ENCODE assay signal across 13 cellular contexts in genomic region chr19:15265214-15265613, GRCh38. TPM values are rescaled to one million over a fixed set of nuclear protein-coding genes. Genes with fewer than 3 reads are reported as not detected.
DNase-seq lines count a peak whose midpoint lies in the region; ATAC-seq and TF ChIP-seq lines count a peak whose summit lies in the region.
"Had no signal": no experiment of that assay in that cellular context is flagged by ENCODE, and none has a peak within 500 bp of the region (broad histone marks: within the 10 kb centered on the region; RNA-seq: fewer than 3 reads in every experiment).

No MANE protein-coding gene starts in this region.

- WGBS in lower leg skin, 2 donors: 81 to 85% methylated on average over 16 of the region's 16 CpGs

- H3K27me3 Mint-ChIP-seq in natural killer cell (ENCODE audit: low read depth in 2 of 2): no peaks in the 10 kb centered on the region
- no peaks in the 10 kb centered on the region for H3K27me3 Mint-ChIP-seq in activated CD8-positive, alpha-beta T cell treated with anti-CD3 and anti-CD28 coated beads, Interleukin-2, amount 10 ng/mL, durations not matched to agents 7 days and 5 days (ENCODE audit: low read depth)

- no peaks in the 10 kb centered on the region for H3K9me3 Mint-ChIP-seq in natural killer cell
- no peaks in the 10 kb centered on the region for H3K9me3 Mint-ChIP-seq in activated CD8-positive, alpha-beta T cell treated with anti-CD3 and anti-CD28 coated beads, Interleukin-2, amount 10 ng/mL, durations not matched to agents 7 days and 5 days (ENCODE audit: insufficient read depth)
- H3K9me3 Mint-ChIP-seq: T-helper 2 cell treated with Interferon-gamma antibody and Interleukin-4, amounts not matched to agents 5 μg/mL and 100 μg/mL, for 36 hours had no signal

- peaks cover 81% of the 10 kb centered on the region for H3K36me3 ChIP-seq in A673 (ENCODE audit: insufficient read depth, low read length, poor library complexity, severe bottlenecking)
- peaks cover 68% of the 10 kb centered on the region for H3K36me3 ChIP-seq in SJCRH30
- peaks cover 58% of the 10 kb centered on the region for H3K36me3 ChIP-seq in right atrium auricular region
- H3K36me3 ChIP-seq in gastrocnemius medialis: peaks cover 3 to 46% of the 10 kb centered on the region in 2 donors

- H3K4me1 ChIP-seq in A673 (ENCODE audit: insufficient read depth, low read length, poor library complexity, severe bottlenecking) (no peaks in the 10 kb centered on the region), SJCRH30 (peaks cover 28% of the 10 kb centered on the region), right atrium auricular region (peaks cover 0 to 65% of the 10 kb centered on the region in 2 donors), gastrocnemius medialis (peaks cover 57 to 61% of the 10 kb centered on the region in 2 donors)

- ATAC-seq in gastrocnemius medialis: no peak
- no peak for ATAC-seq in natural killer cell
- ATAC-seq in activated CD8-positive, alpha-beta T cell treated with anti-CD3 and anti-CD28 coated beads, Interleukin-2, amount 10 ng/mL, durations not matched to agents 7 days and 5 days: no peak

- no peak overlapping the region for H3K4me3 Mint-ChIP-seq in natural killer cell
- H3K4me3 Mint-ChIP-seq in activated CD8-positive, alpha-beta T cell treated with anti-CD3 and anti-CD28 coated beads, Interleukin-2, amount 10 ng/mL, durations not matched to agents 7 days and 5 days: no peak overlapping the region
- H3K4me3 Mint-ChIP-seq: T-helper 2 cell treated with Interferon-gamma antibody and Interleukin-4, amounts not matched to agents 5 μg/mL and 100 μg/mL, for 36 hours had no signal

- POLR2A ChIA-PET in A673 (lab: Charles Lee; ENCODE audit: low non-redundant PET): no interaction called here
- POLR2A ChIA-PET in activated CD8-positive, alpha-beta T cell treated with anti-CD3 and anti-CD28 coated beads, Interleukin-2, amount 10 ng/mL, durations not matched to agents 7 days and 5 days (lab: Charles Lee): no interaction called here

- H3K9me3 ChIP-seq in A673 (ENCODE audit: low read depth, low read length, poor library complexity, severe bottlenecking) (no peaks in the 10 kb centered on the region), SJCRH30 (replicated peaks) (no peaks in the 10 kb centered on the region), right atrium auricular region (no peaks in the 10 kb centered on the region), gastrocnemius medialis (no peaks in the 10 kb centered on the region)
- H3K9me3 ChIP-seq: BE2C, mucosa of descending colon had no signal

- CTCF ChIA-PET in A673 (lab: Charles Lee): no interaction called here
- CTCF ChIA-PET in activated CD8-positive, alpha-beta T cell treated with anti-CD3 and anti-CD28 coated beads, Interleukin-2, amount 10 ng/mL, durations not matched to agents 7 days and 5 days (lab: Charles Lee): no interaction called here

- H3K27ac ChIP-seq in A673 (ENCODE audit: low read depth, low read length, poor library complexity, severe bottlenecking) (peak overlapping the region; percentile 53), SJCRH30 (peak overlapping the region; percentile 51), right atrium auricular region (peak overlapping the region; percentile 23 to 66), gastrocnemius medialis (peak overlapping the region; percentile 61 to 80 (median 68))

- no peak for TF ChIP-seq CTCF in A673 (conservative IDR thresholded peaks at IDR 0.05; ENCODE audit: low read depth, low read length)
- no peak for TF ChIP-seq CTCF in right atrium auricular region (IDR thresholded peaks at IDR 0.05)
- no peak for TF ChIP-seq CTCF in gastrocnemius medialis (IDR thresholded peaks at IDR 0.05 in 4 of 5, conservative IDR thresholded peaks at IDR 0.05 in 1 of 5)
- no peak for TF ChIP-seq CTCF in natural killer cell (IDR thresholded peaks at IDR 0.05)
- no peak for TF ChIP-seq CTCF in lower leg skin (IDR thresholded peaks at IDR 0.05)

- no peak overlapping the region for H3K4me3 ChIP-seq in A673 (ENCODE audit: low read depth, low read length, poor library complexity, severe bottlenecking)
- H3K4me3 ChIP-seq in SJCRH30: no peak overlapping the region
- H3K4me3 ChIP-seq in right atrium auricular region: no peak overlapping the region
- no peak overlapping the region for H3K4me3 ChIP-seq in gastrocnemius medialis
- no peak overlapping the region for H3K4me3 ChIP-seq in lower leg skin (ENCODE audit: low read depth, poor library complexity, severe bottlenecking)
- H3K4me3 ChIP-seq: mucosa of descending colon had no signal

- peaks cover 18 to 36% of the 10 kb centered on the region in 2 donors for H3K4me1 Mint-ChIP-seq in natural killer cell
- no peaks in the 10 kb centered on the region for H3K4me1 Mint-ChIP-seq in activated CD8-positive, alpha-beta T cell treated with anti-CD3 and anti-CD28 coated beads, Interleukin-2, amount 10 ng/mL, durations not matched to agents 7 days and 5 days (ENCODE audit: low read depth)

- H3K27me3 ChIP-seq in A673 (replicated peaks; ENCODE audit: insufficient read depth, low read depth, low read length, poor library complexity) (no peaks in the 10 kb centered on the region), SJCRH30 (no peaks in the 10 kb centered on the region), right atrium auricular region (no peaks in the 10 kb centered on the region), gastrocnemius medialis (no peaks in the 10 kb centered on the region)
- H3K27me3 ChIP-seq: BE2C had no signal

- intact Hi-C loops in A673 (cut with micrococcal nuclease; ENCODE audit: unreplicated experiment): loop anchor here (10.0 kb wide), 1 partner anchor 150 kb away; the partner anchor contains the start of gene AKAP8L
- intact Hi-C loops in gastrocnemius medialis (cut with DNase I; ENCODE audit: low total_unique reads): no loop called here
- intact Hi-C loops in natural killer cell (cut with micrococcal nuclease): loop anchor here (2.0 to 10.0 kb wide), 2 partner anchors 66 to 200 kb away; partner anchors contain the start of gene RASAL3
- intact Hi-C loops in lower leg skin (cut with DNase I; ENCODE audit: low total_unique reads): no loop called here

- DNase-seq in A673 (ENCODE audit: low spot score) (no peak), SJCRH30 (no peak), right atrium auricular region (ENCODE audit: low spot score) (no peak), gastrocnemius medialis (no peak), NCI-H526 treated with DMSO at 0.1 percent for 48 hours (lab: John Stamatoyannopoulos, UW) (no peak), natural killer cell (no peak), lower leg skin (ENCODE audit: low spot score in 2 of 2) (no peak)
- DNase-seq in activated CD8-positive, alpha-beta T cell treated with anti-CD3 and anti-CD28 coated beads, Interleukin-2, amount 10 ng/mL, durations not matched to agents 7 days and 5 days: no peak
- DNase-seq: MV-4-11 had no signal

- in situ Hi-C loops in gastrocnemius medialis (cut with MboI; ENCODE audit: low sequenced_read_pairs in 4 of 4): loop anchor here (10.0 to 25.0 kb wide), 5 partner anchors 60 to 290 kb away; partner anchors contain the start of gene WIZ (in 2 of the 4)

- H3K36me3 Mint-ChIP-seq in natural killer cell: no peaks in the 10 kb centered on the region
- peaks cover 62% of the 10 kb centered on the region for H3K36me3 Mint-ChIP-seq in activated CD8-positive, alpha-beta T cell treated with anti-CD3 and anti-CD28 coated beads, Interleukin-2, amount 10 ng/mL, durations not matched to agents 7 days and 5 days (ENCODE audit: low read depth)

- TF ChIP-seq POLR2A in gastrocnemius medialis (IDR thresholded peaks at IDR 0.05) (no peak), lower leg skin (IDR thresholded peaks at IDR 0.05) (no peak)

- H3K27ac Mint-ChIP-seq in natural killer cell: no peak overlapping the region
- H3K27ac Mint-ChIP-seq in activated CD8-positive, alpha-beta T cell treated with anti-CD3 and anti-CD28 coated beads, Interleukin-2, amount 10 ng/mL, durations not matched to agents 7 days and 5 days: no peak overlapping the region
- H3K27ac Mint-ChIP-seq: T-helper 2 cell treated with Interferon-gamma antibody and Interleukin-4, amounts not matched to agents 5 μg/mL and 100 μg/mL, for 36 hours had no signal

- BruUV-seq in A673 (replicated peaks; lab: Mats Ljungman, UMichigan): no TSS peak

RNA-seq across cellular contexts. Expression of gene EPHX3, which starts 33.0 kb away (rescaled TPM):
- total RNA-seq in A673 (2021) (0.73 and 1.2 TPM in 2 replicates), right atrium auricular region (under 1 TPM; 0.52 to 0.63 TPM), gastrocnemius medialis (not detected), natural killer cell (not detected), lower leg skin (100 to 1,000 TPM in 1 of 4 donors, 10 to 100 TPM in 3; 74.6 to 138 (median 88.9) TPM)
- total RNA-seq in SJCRH30 (2014; rRNA removed; shearing (Covaris generic)): 0.18 TPM in 1 of 2 replicates, not detected in the other
- under 1 TPM; 0.21 to 0.29 TPM for total RNA-seq in activated CD8-positive, alpha-beta T cell treated with anti-CD3 and anti-CD28 coated beads, Interleukin-2, amount 10 ng/mL, durations not matched to agents 7 days and 5 days
- total RNA-seq: PC-3 had no signal

Comparison
In these comparisons a context has a peak if more than half of its experiments do, and no peak if none do; other contexts are left out.
1. RNA of gene EPHX3, which starts 33.0 kb away (total RNA-seq): 74.6 to 138 TPM in lower leg skin; 0.73 to 1.2 TPM in A673, 0.52 to 0.63 TPM in right atrium auricular region, 0.21 to 0.29 TPM in activated CD8-positive, alpha-beta T cell treated with anti-CD3 and anti-CD28 coated beads, Interleukin-2, amount 10 ng/mL, durations not matched to agents 7 days and 5 days, not detected in natural killer cell, 0.18 TPM in SJCRH30 and not detected in gastrocnemius medialis; every median in the first group is over 10 times any median in the second.
2. intact Hi-C loops: an anchor here in A673 (10.0 kb wide) and natural killer cell (2.0 to 10.0 kb wide); none called in gastrocnemius medialis and lower leg skin.
3. Peak in every context shown above with its lines, with median percentiles within 50 percentile points of each other: H3K27ac ChIP-seq.